24 cellular contexts compared by ENCODE assay signal in the genomic region with DNA sequence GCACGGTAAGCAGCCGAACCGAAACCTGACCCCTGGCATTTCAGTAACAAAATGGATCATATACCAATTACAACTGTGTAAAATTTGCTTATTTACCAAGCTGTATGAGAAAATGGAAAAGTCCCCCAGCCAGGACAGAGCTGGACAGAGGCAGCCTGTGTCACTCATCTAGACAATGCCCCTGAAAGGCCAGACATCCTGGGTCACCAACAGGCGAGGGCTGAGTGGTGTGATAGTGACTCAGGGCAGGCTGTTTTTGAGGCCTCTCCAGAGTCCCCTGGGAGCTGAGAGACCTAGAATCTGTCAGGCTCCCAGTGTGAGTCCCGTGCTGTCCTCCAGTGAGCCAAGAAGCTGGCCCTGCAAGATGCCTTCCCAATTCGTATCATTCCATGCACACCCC.
"Had no signal": no experiment of that assay in that cellular context is flagged by ENCODE, and none has a peak within 500 bp of the region (broad histone marks: within the 10 kb centered on the region; RNA-seq: fewer than 3 reads in every experiment).

No MANE protein-coding gene starts in this region.

- H3K79me2 ChIP-seq: parathyroid adenoma had no signal

- H3K36me3 ChIP-seq: heart left ventricle, left ventricle myocardium inferior, right lobe of liver, spleen, suprapubic skin, thoracic aorta, tibial artery had no signal

- H3K4me1 ChIP-seq: heart left ventricle, left ventricle myocardium inferior, parathyroid adenoma, psoas muscle, right lobe of liver, spleen, suprapubic skin, tibial artery had no signal

- H3K4me3 Mint-ChIP-seq: immature natural killer cell; natural killer cell treated with Interleukin-12 subunit alpha and Interleukin-12 subunit beta and Interleukin-15 and Interleukin-18, amount 100 ng/mL, for 72 hours; stimulated activated effector memory CD8-positive, alpha-beta T cell treated with anti-CD3 and anti-CD28 coated beads, Interleukin-12 subunit alpha, Interleukin-12 subunit beta, amount 100 ng/mL, for 72 hours; stimulated activated naive CD8-positive, alpha-beta T cell treated with anti-CD3 and anti-CD28 coated beads, Interleukin-15, Interleukin-2, amounts not matched to agents 100 ng/mL and 50 ng/mL, for 24 hours had no signal

- H3K4me1 Mint-ChIP-seq: immature natural killer cell had no signal

- H2AFZ ChIP-seq: parathyroid adenoma had no signal

- H3K27ac ChIP-seq: heart left ventricle, left ventricle myocardium inferior, parathyroid adenoma, psoas muscle, right lobe of liver, spleen, suprapubic skin, thoracic aorta, tibial artery had no signal

- H3K9me3 ChIP-seq: mucosa of descending colon, psoas muscle, right lobe of liver, suprapubic skin, thoracic aorta had no signal

- H3K36me3 Mint-ChIP-seq: immature natural killer cell; natural killer cell treated with Interleukin-12 subunit alpha and Interleukin-12 subunit beta and Interleukin-15 and Interleukin-18, amount 100 ng/mL, for 72 hours had no signal

- H3K27ac Mint-ChIP-seq: immature natural killer cell; naive thymus-derived CD4-positive, alpha-beta T cell; natural killer cell treated with Interleukin-12 subunit alpha and Interleukin-12 subunit beta and Interleukin-15 and Interleukin-18, amount 100 ng/mL, for 72 hours; stimulated activated effector memory CD8-positive, alpha-beta T cell treated with anti-CD3 and anti-CD28 coated beads, Interleukin-12 subunit alpha, Interleukin-12 subunit beta, amount 100 ng/mL, for 72 hours; stimulated activated naive CD8-positive, alpha-beta T cell treated with anti-CD3 and anti-CD28 coated beads, Interleukin-15, Interleukin-2, amounts not matched to agents 100 ng/mL and 50 ng/mL, for 24 hours had no signal

- H3K27me3 ChIP-seq: right lobe of liver, tibial artery had no signal

- ATAC-seq: heart left ventricle; mucosa of descending colon; naive thymus-derived CD4-positive, alpha-beta T cell; natural killer cell treated with Interleukin-12 subunit alpha and Interleukin-12 subunit beta and Interleukin-15 and Interleukin-18, amount 100 ng/mL, for 72 hours; psoas muscle; right lobe of liver; stimulated activated effector memory CD8-positive, alpha-beta T cell treated with anti-CD3 and anti-CD28 coated beads, Interleukin-12 subunit alpha, Interleukin-12 subunit beta, amount 100 ng/mL, for 72 hours had no signal

- DNase-seq: heart left ventricle; hypothalamus; immature natural killer cell; left ventricle myocardium inferior; mesendoderm; midbrain; mucosa of descending colon; naive thymus-derived CD4-positive, alpha-beta T cell; nucleus accumbens; psoas muscle; right lobe of liver; small intestine; spleen; stimulated activated CD4-positive, alpha-beta T cell treated with anti-CD3 and anti-CD28 coated beads, Interleukin-4, amount 100 ng/mL, for 24 hours; stimulated activated naive CD4-positive, alpha-beta T cell; tibial artery; trophoblast cell had no signal

- H3K4me3 ChIP-seq: heart left ventricle, left ventricle myocardium inferior, lung, mucosa of descending colon, psoas muscle, right lobe of liver, spleen, suprapubic skin, thoracic aorta, tibial artery had no signal

- H3K9ac ChIP-seq: parathyroid adenoma had no signal
